In genomic region chr16:22694887-22695382, GRCh38 we compare ENCODE assay signal across 15 cellular contexts.
DNase-seq lines count a peak whose midpoint lies in the region; ATAC-seq and TF ChIP-seq lines count a peak whose summit lies in the region.
"Had no signal": no experiment of that assay in that cellular context is flagged by ENCODE, and none has a peak within 500 bp of the region (broad histone marks: within the 10 kb centered on the region; RNA-seq: fewer than 3 reads in every experiment).

No MANE protein-coding gene starts in this region.

- intact Hi-C loops in left ventricle myocardium superior (cut with micrococcal nuclease) = no loop called here

- no peaks in the 10 kb centered on the region for H3K27me3 Mint-ChIP-seq in mesothelial cell of epicardium (ENCODE audit: low read depth)
- peaks cover 2% of the 10 kb centered on the region for H3K27me3 Mint-ChIP-seq in activated CD8-positive, alpha-beta memory T cell treated with anti-CD3 and anti-CD28 coated beads, Interleukin-2, amount 10 ng/mL, durations not matched to agents 7 days and 5 days

- H3K27ac Mint-ChIP-seq in mesothelial cell of epicardium = no peak overlapping the region
- no peak overlapping the region for H3K27ac Mint-ChIP-seq in activated CD8-positive, alpha-beta memory T cell treated with anti-CD3 and anti-CD28 coated beads, Interleukin-2, amount 10 ng/mL, durations not matched to agents 7 days and 5 days
- H3K27ac Mint-ChIP-seq: activated naive CD8-positive, alpha-beta T cell treated with anti-CD3 and anti-CD28 coated beads, Interleukin-2, amount 10 ng/mL, durations not matched to agents 7 days and 5 days had no signal

- H3K9ac ChIP-seq in skeletal muscle tissue (ENCODE audit: low read depth in 1 of 3, low read length in 3 of 3) = peak overlapping the region in 1 of 3 donors; percentile 19

- peak overlapping the region; percentile 45 for H3K27ac ChIP-seq in skeletal muscle tissue (ENCODE audit: low read depth, low read length)
- H3K27ac ChIP-seq: epithelial cell of prostate, SJCRH30 had no signal

- ATAC-seq in left ventricle myocardium superior = peak; percentile 96
- no peak for ATAC-seq in activated CD8-positive, alpha-beta memory T cell treated with anti-CD3 and anti-CD28 coated beads, Interleukin-2, amount 10 ng/mL, durations not matched to agents 7 days and 5 days
- ATAC-seq: stimulated activated naive CD8-positive, alpha-beta T cell treated with anti-CD3 and anti-CD28 coated beads, Interleukin-15, Interleukin-2, amounts not matched to agents 100 U/mL and 50 U/mL, for 24 hours had no signal

- in situ Hi-C loops in astrocyte of the cerebellum (cut with HindIII; ENCODE audit: low sequenced_read_pairs) = loop anchor here (5.0 kb wide), 1 partner anchor 33 kb away; no protein-coding TSS in a partner anchor

- no peaks in the 10 kb centered on the region for H3K4me1 Mint-ChIP-seq in mesothelial cell of epicardium
- H3K4me1 Mint-ChIP-seq in activated CD8-positive, alpha-beta memory T cell treated with anti-CD3 and anti-CD28 coated beads, Interleukin-2, amount 10 ng/mL, durations not matched to agents 7 days and 5 days = no peaks in the 10 kb centered on the region
- H3K4me1 Mint-ChIP-seq: activated naive CD8-positive, alpha-beta T cell treated with anti-CD3 and anti-CD28 coated beads, Interleukin-2, amount 10 ng/mL, durations not matched to agents 7 days and 5 days had no signal

- TF ChIP-seq CTCF in astrocyte of the cerebellum (IDR thresholded peaks at IDR 0.05; ENCODE audit: low read depth, low read length, missing control alignments) (no peak), mesothelial cell of epicardium (IDR thresholded peaks at IDR 0.05; ENCODE audit: unreplicated experiment) (no peak)

- H3K4me3 Mint-ChIP-seq in mesothelial cell of epicardium = no peak overlapping the region
- no peak overlapping the region for H3K4me3 Mint-ChIP-seq in activated CD8-positive, alpha-beta memory T cell treated with anti-CD3 and anti-CD28 coated beads, Interleukin-2, amount 10 ng/mL, durations not matched to agents 7 days and 5 days
- H3K4me3 Mint-ChIP-seq: activated naive CD8-positive, alpha-beta T cell treated with anti-CD3 and anti-CD28 coated beads, Interleukin-2, amount 10 ng/mL, durations not matched to agents 7 days and 5 days had no signal

- H3K4me1 ChIP-seq in skeletal muscle tissue (ENCODE audit: control insufficient read depth in 3 of 3, insufficient read depth in 3 of 3, low read length in 3 of 3) = peaks cover 18 to 29% (median 19%) of the 10 kb centered on the region in 3 donors

- no peaks in the 10 kb centered on the region for H3K9me3 ChIP-seq in skeletal muscle tissue (ENCODE audit: control insufficient read depth in 3 of 3, low read length in 3 of 3)
- H3K9me3 ChIP-seq: SJCRH30 had no signal

- H3K27me3 ChIP-seq in skeletal muscle tissue (ENCODE audit: control insufficient read depth in 3 of 3, insufficient read depth in 3 of 3, low read length in 3 of 3) = no peaks in the 10 kb centered on the region

- H3K4me3 ChIP-seq in astrocyte of the cerebellum (ENCODE audit: low read depth, low read length) = no peak overlapping the region
- H3K4me3 ChIP-seq in skeletal muscle tissue (ENCODE audit: low read length in 3 of 3) = peak overlapping the region in 1 of 3 donors; percentile 46
- H3K4me3 ChIP-seq: SJCRH30 had no signal

- peak; percentile 88 for DNase-seq in EL
- peak; percentile 12 for DNase-seq in astrocyte of the cerebellum (ENCODE audit: low read depth)
- DNase-seq in left ventricle myocardium superior = no peak
- DNase-seq in germinal center (ENCODE audit: low spot score) = no peak
- DNase-seq in mesothelial cell of epicardium (ENCODE audit: low spot score in 2 of 2, unreplicated experiment in 2 of 2) = no peak
- DNase-seq in activated CD8-positive, alpha-beta memory T cell treated with anti-CD3 and anti-CD28 coated beads, Interleukin-2, amount 10 ng/mL, durations not matched to agents 7 days and 5 days = no peak
- no peak for DNase-seq in effector CD4-positive, alpha-beta T cell
- DNase-seq: activated CD4-positive, alpha-beta T cell treated with anti-CD3 and anti-CD28 coated beads, Interleukin-2, amount 50 U/mL, for 48 hours; activated naive CD8-positive, alpha-beta T cell treated with anti-CD3 and anti-CD28 coated beads, Interleukin-2, amount 10 ng/mL, durations not matched to agents 7 days and 5 days; Calu3; SJCRH30; stimulated activated CD4-positive, alpha-beta T cell treated with anti-CD3 and anti-CD28 coated beads, Interleukin-15, amount 100 ng/mL, for 24 hours; stimulated activated naive CD8-positive, alpha-beta T cell treated with anti-CD3 and anti-CD28 coated beads, Interleukin-15, Interleukin-2, amounts not matched to agents 100 U/mL and 50 U/mL, for 24 hours had no signal

- H3K36me3 Mint-ChIP-seq in mesothelial cell of epicardium = no peaks in the 10 kb centered on the region
- H3K36me3 Mint-ChIP-seq in activated CD8-positive, alpha-beta memory T cell treated with anti-CD3 and anti-CD28 coated beads, Interleukin-2, amount 10 ng/mL, durations not matched to agents 7 days and 5 days = no peaks in the 10 kb centered on the region
- H3K36me3 Mint-ChIP-seq: activated naive CD8-positive, alpha-beta T cell treated with anti-CD3 and anti-CD28 coated beads, Interleukin-2, amount 10 ng/mL, durations not matched to agents 7 days and 5 days had no signal

- CTCF ChIA-PET in activated CD8-positive, alpha-beta memory T cell treated with anti-CD3 and anti-CD28 coated beads, Interleukin-2, amount 10 ng/mL, durations not matched to agents 7 days and 5 days (lab: Charles Lee) = no interaction called here

- no peaks in the 10 kb centered on the region for H3K9me3 Mint-ChIP-seq in mesothelial cell of epicardium
- H3K9me3 Mint-ChIP-seq in activated CD8-positive, alpha-beta memory T cell treated with anti-CD3 and anti-CD28 coated beads, Interleukin-2, amount 10 ng/mL, durations not matched to agents 7 days and 5 days (ENCODE audit: low read depth) = no peaks in the 10 kb centered on the region
- H3K9me3 Mint-ChIP-seq: activated naive CD8-positive, alpha-beta T cell treated with anti-CD3 and anti-CD28 coated beads, Interleukin-2, amount 10 ng/mL, durations not matched to agents 7 days and 5 days had no signal

- no peaks in the 10 kb centered on the region for H3K36me3 ChIP-seq in skeletal muscle tissue (ENCODE audit: control insufficient read depth in 3 of 3, insufficient read depth in 3 of 3, low read length in 3 of 3)
- H3K36me3 ChIP-seq: SJCRH30 had no signal

Comparison
In these comparisons a context has a peak if more than half of its experiments do, and no peak if none do; other contexts are left out.
1. DNase-seq: peak in EL (single experiment) and astrocyte of the cerebellum (single experiment); none in left ventricle myocardium superior (single experiment), germinal center (single experiment), mesothelial cell of epicardium (0 of 2), activated CD8-positive, alpha-beta memory T cell treated with anti-CD3 and anti-CD28 coated beads, Interleukin-2, amount 10 ng/mL, durations not matched to agents 7 days and 5 days (single experiment) and effector CD4-positive, alpha-beta T cell (single experiment).